In the genomic region with DNA sequence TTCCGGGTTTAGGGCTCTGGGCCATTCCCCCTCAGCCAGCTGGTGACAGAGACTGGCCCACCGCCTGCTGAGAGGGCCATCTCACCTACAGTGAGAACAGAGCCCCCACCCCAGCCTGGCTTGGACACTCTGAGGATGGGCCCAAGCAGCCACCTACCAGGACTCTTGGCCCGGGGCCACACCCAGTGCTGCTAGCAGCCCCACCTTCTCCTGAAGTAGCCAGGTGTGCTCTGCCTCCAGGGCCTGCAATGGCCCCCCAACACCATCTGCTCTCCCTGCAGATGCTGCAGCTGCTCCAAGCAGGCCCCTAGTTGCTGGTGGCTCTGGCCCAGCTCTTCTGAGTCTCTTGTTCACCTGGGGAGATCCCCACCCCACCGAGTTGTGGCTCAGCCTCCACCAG, we compare ENCODE assay signal across 23 cellular contexts.
"Had no signal": no experiment of that assay in that cellular context is flagged by ENCODE, and none has a peak within 500 bp of the region (broad histone marks: within the 10 kb centered on the region; RNA-seq: fewer than 3 reads in every experiment).

No MANE protein-coding gene starts in this region.

- DNase-seq: activated B cell treated with CpG ODN at 0.5 μM for 24 hours; activated CD4-positive, alpha-beta T cell treated with anti-CD3 and anti-CD28 coated beads, Interleukin-2, amount 50 U/mL, for 1 hour; activated CD8-positive, alpha-beta T cell treated with anti-CD3 and anti-CD28 coated beads for 36 hours; activated naive CD4-positive, alpha-beta T cell; activated T-cell treated with anti-CD3 and anti-CD28 coated beads, Interleukin-2, amount 50 U/mL, for 72 hours; effector CD8-positive, alpha-beta T cell; esophagus squamous epithelium; foreskin melanocyte; kidney glomerular epithelial cell; left ventricle myocardium inferior; mucosa of descending colon; sigmoid colon; small intestine; stimulated activated CD4-positive, alpha-beta T cell treated with anti-CD3 and anti-CD28 coated beads, Interleukin-4, amount 100 ng/mL, for 24 hours; stimulated activated naive CD8-positive, alpha-beta T cell treated with anti-CD3 and anti-CD28 coated beads, Interleukin-15, amount 100 ng/mL, for 72 hours; substantia nigra; uterus had no signal

- FAIRE-seq: colon, endometrium, small intestine had no signal

- ATAC-seq: activated CD8-positive, alpha-beta T cell treated with anti-CD3 and anti-CD28 coated beads for 36 hours; activated naive CD4-positive, alpha-beta T cell treated with anti-CD3 and anti-CD28 coated beads, Interleukin-2, amount 50 U/mL, for 72 hours; activated T-cell treated with anti-CD3 and anti-CD28 coated beads, Interleukin-2, amount 50 U/mL, for 72 hours; mucosa of descending colon; natural killer cell treated with Interleukin-12 subunit alpha and Interleukin-12 subunit beta and Interleukin-15 and Interleukin-18, amount 100 ng/mL, for 72 hours; psoas muscle; stimulated activated memory B cell treated with anti-CD40 and anti-IgM and Interleukin-4, amounts not matched to agents 10 μg/mL and 1 μg/mL and 100 μg/mL, for 72 hours; stimulated activated naive CD8-positive, alpha-beta T cell treated with anti-CD3 and anti-CD28 coated beads, Interleukin-15, amount 100 ng/mL, for 72 hours had no signal
